In the genomic region with DNA sequence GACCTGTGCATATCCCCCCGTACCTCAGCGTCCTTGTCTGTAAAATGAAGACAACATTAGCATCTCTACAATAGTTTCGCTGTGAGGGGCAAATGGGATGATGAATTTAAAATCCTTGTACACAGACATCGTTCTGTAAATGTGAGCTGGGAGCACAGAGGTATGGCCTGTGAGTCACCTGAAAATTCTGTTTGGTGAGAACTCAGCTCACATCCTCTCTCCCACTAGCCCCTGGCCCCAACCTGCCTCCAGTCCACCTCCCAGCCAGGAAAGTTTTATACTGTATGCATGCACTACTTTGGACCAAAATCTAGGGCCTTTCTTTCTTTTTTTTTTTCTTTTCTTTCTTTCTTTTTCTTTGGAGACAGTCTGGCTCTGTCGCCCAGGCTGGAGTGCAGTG, we compare ENCODE assay signal across 39 cellular contexts. TPM values are rescaled to one million over a fixed set of nuclear protein-coding genes. Genes with fewer than 3 reads are reported as not detected.
"Had no signal": no experiment of that assay in that cellular context is flagged by ENCODE, and none has a peak within 500 bp of the region (broad histone marks: within the 10 kb centered on the region; RNA-seq: fewer than 3 reads in every experiment).

No MANE protein-coding gene starts in this region.

- H3K4me3 ChIP-seq: adrenal gland, body of pancreas, breast epithelium had no signal

- H3K4me3 Mint-ChIP-seq: activated CD4-positive, alpha-beta memory T cell treated with anti-CD3 and anti-CD28 coated beads for 36 hours; activated CD4-positive, alpha-beta T cell treated with anti-CD3 and anti-CD28 coated beads, Interleukin-2, amount 10 ng/mL, durations not matched to agents 24 days and 14 days; activated CD8-positive, alpha-beta T cell treated with anti-CD3 and anti-CD28 coated beads for 36 hours; activated naive CD4-positive, alpha-beta T cell treated with anti-CD3 and anti-CD28 coated beads for 36 hours; activated naive CD8-positive, alpha-beta T cell treated with anti-CD3 and anti-CD28 coated beads for 36 hours; activated T-cell treated with anti-CD3 and anti-CD28 coated beads, Interleukin-2, amount 50 U/mL, for 4 hours; activated T-cell treated with anti-CD3 and anti-CD28 coated beads, Interleukin-2, amount 50 U/mL, for 72 hours; activated T-helper 1 cell treated with anti-CD3 and anti-CD28 coated beads, Interleukin-12 subunit alpha, Interleukin-12 subunit beta, Interleukin-2, Interleukin-4 antibody, amounts not matched to agents 30 ng/mL and 10 ng/mL and 1 ng/mL, durations not matched to agents 14 hours and 24 hours and 36 hours; activated T-helper 17 cell treated with anti-CD3 and anti-CD28 coated beads, Interleukin-2, amount 50 U/mL, for 72 hours; T-helper 1 cell treated with Interleukin-12 subunit alpha and Interleukin-12 subunit beta and Interleukin-4 antibody, amounts not matched to agents 30 μg/mL and 1 μg/mL, for 36 hours; T-helper 2 cell treated with Interferon-gamma antibody and Interleukin-4, amounts not matched to agents 5 μg/mL and 100 μg/mL, for 36 hours; WTC11 had no signal

- H3K27me3 ChIP-seq: adrenal gland, body of pancreas, brain microvascular endothelial cell had no signal

- H3K27ac ChIP-seq: adrenal gland, body of pancreas, brain microvascular endothelial cell, breast epithelium, WERI-Rb-1 had no signal

- DNase-seq: activated CD4-positive, alpha-beta memory T cell treated with anti-CD3 and anti-CD28 coated beads for 36 hours; activated CD4-positive, alpha-beta T cell treated with anti-CD3 and anti-CD28 coated beads for 4 hours; activated CD4-positive, alpha-beta T cell treated with anti-CD3 and anti-CD28 coated beads, Interleukin-2, amount 10 ng/mL, durations not matched to agents 24 days and 14 days; activated CD4-positive, alpha-beta T cell treated with anti-CD3 and anti-CD28 coated beads, Interleukin-2, amount 50 U/mL, for 1 hour; activated CD4-positive, alpha-beta T cell treated with anti-CD3 and anti-CD28 coated beads, Interleukin-2, amount 50 U/mL, for 4 hours; activated CD4-positive, CD25-positive, alpha-beta regulatory T cell treated with anti-CD3 and anti-CD28 coated beads, Interleukin-2, amount 50 U/mL, for 72 hours; activated CD8-positive, alpha-beta memory T cell treated with anti-CD3 and anti-CD28 coated beads, Interleukin-2, amount 50 U/mL, for 4 hours; activated CD8-positive, alpha-beta T cell treated with anti-CD3 and anti-CD28 coated beads for 36 hours; activated effector memory CD4-positive, alpha-beta T cell treated with anti-CD3 and anti-CD28 coated beads, Interleukin-2, amount 50 U/mL, for 16 hours; activated gamma-delta T cell treated with Interleukin-2 at 50 U/mL for 16 hours; activated naive CD4-positive, alpha-beta T cell; activated naive CD4-positive, alpha-beta T cell treated with anti-CD3 and anti-CD28 coated beads for 36 hours; activated naive CD4-positive, alpha-beta T cell treated with anti-CD3 and anti-CD28 coated beads, Interleukin-2, amount 50 U/mL, for 16 hours; activated naive CD8-positive, alpha-beta T cell treated with anti-CD3 and anti-CD28 coated beads for 36 hours; activated T-cell treated with anti-CD3 and anti-CD28 coated beads for 4 hours; activated T-cell treated with anti-CD3 and anti-CD28 coated beads, Interleukin-2, amount 50 U/mL, for 1 hour; activated T-cell treated with anti-CD3 and anti-CD28 coated beads, Interleukin-2, amount 50 U/mL, for 4 hours; activated T-cell treated with anti-CD3 and anti-CD28 coated beads, Interleukin-2, amount 50 U/mL, for 72 hours; adrenal gland; amniotic stem cell; aorta; body of pancreas; brain microvascular endothelial cell; central memory CD4-positive, alpha-beta T cell; T-helper 1 cell; T-helper 2 cell; T-helper 9 cell; WERI-Rb-1 had no signal

- H3K4me1 ChIP-seq: adrenal gland, body of pancreas, breast epithelium had no signal

- H3K9me3 Mint-ChIP-seq: activated CD4-positive, alpha-beta memory T cell treated with anti-CD3 and anti-CD28 coated beads for 36 hours; activated CD4-positive, alpha-beta T cell treated with anti-CD3 and anti-CD28 coated beads, Interleukin-2, amount 10 ng/mL, durations not matched to agents 24 days and 14 days; activated CD8-positive, alpha-beta T cell treated with anti-CD3 and anti-CD28 coated beads for 36 hours; activated naive CD4-positive, alpha-beta T cell treated with anti-CD3 and anti-CD28 coated beads for 36 hours; activated naive CD8-positive, alpha-beta T cell treated with anti-CD3 and anti-CD28 coated beads for 36 hours; activated T-cell treated with anti-CD3 and anti-CD28 coated beads, Interleukin-2, amount 50 U/mL, for 4 hours; activated T-helper 17 cell treated with anti-CD3 and anti-CD28 coated beads, Interleukin-2, amount 50 U/mL, for 72 hours; T-helper 1 cell treated with Interleukin-12 subunit alpha and Interleukin-12 subunit beta and Interleukin-4 antibody, amounts not matched to agents 30 μg/mL and 1 μg/mL, for 36 hours had no signal

- H3K9me3 ChIP-seq: adrenal gland, body of pancreas, breast epithelium had no signal

- H3K4me1 Mint-ChIP-seq: activated naive CD8-positive, alpha-beta T cell treated with anti-CD3 and anti-CD28 coated beads for 36 hours; activated T-helper 17 cell treated with anti-CD3 and anti-CD28 coated beads, Interleukin-2, amount 50 U/mL, for 72 hours; WTC11 had no signal

- ATAC-seq: activated CD8-positive, alpha-beta T cell treated with anti-CD3 and anti-CD28 coated beads for 36 hours; activated naive CD4-positive, alpha-beta T cell treated with anti-CD3 and anti-CD28 coated beads, Interleukin-2, amount 50 U/mL, for 72 hours; activated T-cell treated with anti-CD3 and anti-CD28 coated beads, Interleukin-2, amount 50 U/mL, for 4 hours; activated T-cell treated with anti-CD3 and anti-CD28 coated beads, Interleukin-2, amount 50 U/mL, for 72 hours; activated T-helper 17 cell treated with anti-CD3 and anti-CD28 coated beads, Interleukin-2, amount 50 U/mL, for 72 hours; body of pancreas; WTC11 had no signal

- H3K27me3 Mint-ChIP-seq: activated CD4-positive, alpha-beta T cell treated with anti-CD3 and anti-CD28 coated beads, Interleukin-2, amount 10 ng/mL, durations not matched to agents 24 days and 14 days had no signal

- H3K27ac Mint-ChIP-seq: activated CD4-positive, alpha-beta memory T cell treated with anti-CD3 and anti-CD28 coated beads for 36 hours; activated CD4-positive, alpha-beta T cell treated with anti-CD3 and anti-CD28 coated beads, Interleukin-2, amount 10 ng/mL, durations not matched to agents 24 days and 14 days; activated CD8-positive, alpha-beta T cell treated with anti-CD3 and anti-CD28 coated beads for 36 hours; activated naive CD4-positive, alpha-beta T cell treated with anti-CD3 and anti-CD28 coated beads for 36 hours; activated naive CD4-positive, alpha-beta T cell treated with anti-CD3 and anti-CD28 coated beads, Interleukin-2, amount 50 U/mL, for 72 hours; activated naive CD8-positive, alpha-beta T cell treated with anti-CD3 and anti-CD28 coated beads for 36 hours; activated T-cell treated with anti-CD3 and anti-CD28 coated beads, Interleukin-2, amount 50 U/mL, for 72 hours; activated T-helper 1 cell treated with anti-CD3 and anti-CD28 coated beads, Interleukin-12 subunit alpha, Interleukin-12 subunit beta, Interleukin-2, Interleukin-4 antibody, amounts not matched to agents 30 ng/mL and 10 ng/mL and 1 ng/mL, durations not matched to agents 14 hours and 24 hours and 36 hours; activated T-helper 17 cell treated with anti-CD3 and anti-CD28 coated beads, Interleukin-2, amount 50 U/mL, for 72 hours; T-helper 1 cell treated with Interleukin-12 subunit alpha and Interleukin-12 subunit beta and Interleukin-4 antibody, amounts not matched to agents 30 μg/mL and 1 μg/mL, for 36 hours; T-helper 2 cell treated with Interferon-gamma antibody and Interleukin-4, amounts not matched to agents 5 μg/mL and 100 μg/mL, for 36 hours; WTC11 had no signal

- H3K36me3 ChIP-seq: adrenal gland, brain microvascular endothelial cell, breast epithelium, WERI-Rb-1 had no signal

- H3K36me3 Mint-ChIP-seq: activated CD4-positive, alpha-beta memory T cell treated with anti-CD3 and anti-CD28 coated beads for 36 hours; activated naive CD4-positive, alpha-beta T cell treated with anti-CD3 and anti-CD28 coated beads, Interleukin-2, amount 50 U/mL, for 72 hours; activated naive CD8-positive, alpha-beta T cell treated with anti-CD3 and anti-CD28 coated beads for 36 hours; WTC11 had no signal

RNA-seq across cellular contexts. Expression of gene IZUMO2, which starts 8.7 kb away (rescaled TPM):
- total RNA-seq: activated CD4-positive, alpha-beta memory T cell treated with anti-CD3 and anti-CD28 coated beads for 36 hours; activated CD4-positive, alpha-beta T cell treated with anti-CD3 and anti-CD28 coated beads, Interleukin-2, amount 10 ng/mL, durations not matched to agents 24 days and 14 days; activated CD8-positive, alpha-beta memory T cell treated with anti-CD3 and anti-CD28 coated beads for 36 hours; activated CD8-positive, alpha-beta T cell treated with anti-CD3 and anti-CD28 coated beads for 36 hours; activated naive CD4-positive, alpha-beta T cell treated with anti-CD3 and anti-CD28 coated beads for 36 hours; activated naive CD4-positive, alpha-beta T cell treated with anti-CD3 and anti-CD28 coated beads, Interleukin-2, amount 50 U/mL, for 72 hours; activated naive CD8-positive, alpha-beta T cell treated with anti-CD3 and anti-CD28 coated beads for 36 hours; activated T-cell treated with anti-CD3 and anti-CD28 coated beads, Interleukin-2, amount 50 U/mL, for 4 hours; activated T-cell treated with anti-CD3 and anti-CD28 coated beads, Interleukin-2, amount 50 U/mL, for 72 hours; activated T-helper 1 cell treated with anti-CD3 and anti-CD28 coated beads, Interleukin-12 subunit alpha, Interleukin-12 subunit beta, Interleukin-2, Interleukin-4 antibody, amounts not matched to agents 30 ng/mL and 10 ng/mL and 1 ng/mL, durations not matched to agents 14 hours and 24 hours and 36 hours; activated T-helper 17 cell treated with anti-CD3 and anti-CD28 coated beads, Interleukin-2, amount 50 U/mL, for 72 hours; adrenal gland; aorta; astrocyte; body of pancreas; breast epithelium; cardiac septum; cerebellum had no signal
- polyA plus RNA-seq: adrenal gland, aorta had no signal

RNA-seq across cellular contexts. Expression of gene MYH14, which starts 31.7 kb away (rescaled TPM):
- total RNA-seq: activated CD4-positive, alpha-beta memory T cell treated with anti-CD3 and anti-CD28 coated beads for 36 hours; activated CD4-positive, alpha-beta T cell treated with anti-CD3 and anti-CD28 coated beads, Interleukin-2, amount 10 ng/mL, durations not matched to agents 24 days and 14 days; activated CD8-positive, alpha-beta memory T cell treated with anti-CD3 and anti-CD28 coated beads for 36 hours; activated CD8-positive, alpha-beta T cell treated with anti-CD3 and anti-CD28 coated beads for 36 hours; activated naive CD4-positive, alpha-beta T cell treated with anti-CD3 and anti-CD28 coated beads for 36 hours; activated naive CD4-positive, alpha-beta T cell treated with anti-CD3 and anti-CD28 coated beads, Interleukin-2, amount 50 U/mL, for 72 hours; activated naive CD8-positive, alpha-beta T cell treated with anti-CD3 and anti-CD28 coated beads for 36 hours; activated T-cell treated with anti-CD3 and anti-CD28 coated beads, Interleukin-2, amount 50 U/mL, for 72 hours; activated T-helper 1 cell treated with anti-CD3 and anti-CD28 coated beads, Interleukin-12 subunit alpha, Interleukin-12 subunit beta, Interleukin-2, Interleukin-4 antibody, amounts not matched to agents 30 ng/mL and 10 ng/mL and 1 ng/mL, durations not matched to agents 14 hours and 24 hours and 36 hours; activated T-helper 17 cell treated with anti-CD3 and anti-CD28 coated beads, Interleukin-2, amount 50 U/mL, for 72 hours; astrocyte had no signal
